ENCODE assay signal across 8 cellular contexts in genomic region chr3:46909535-46910161, GRCh38. TPM values are rescaled to one million over a fixed set of nuclear protein-coding genes. Genes with fewer than 3 reads are reported as not detected.
DNase-seq lines count a peak whose midpoint lies in the region; ATAC-seq lines count a peak whose summit lies in the region.

No MANE protein-coding gene starts in this region.

- H3K4me3 ChIP-seq in mesenchymal stem cell (ENCODE audit: insufficient read depth in 1 of 2, low read depth in 1 of 2, low read length in 2 of 2), result no peak overlapping the region

- DNase-seq in DMS79 (lab: John Stamatoyannopoulos, UW) (peak; percentile 72), NCI-H82 treated with DMSO at 0.1 percent for 48 hours (lab: John Stamatoyannopoulos, UW; ENCODE audit: unreplicated experiment) (peak; percentile 38), mesenchymal stem cell (peak; percentile 88)
- peak; percentile 84 for DNase-seq in activated CD4-positive, alpha-beta memory T cell treated with anti-CD3 and anti-CD28 coated beads, Interleukin-2, amount 10 ng/mL, durations not matched to agents 7 days and 5 days
- DNase-seq in effector CD4-positive, alpha-beta T cell, result peak; percentile 70
- peak; percentile 66 for DNase-seq in stimulated activated CD8-positive, alpha-beta memory T cell treated with anti-CD3 and anti-CD28 coated beads, Interleukin-12 subunit alpha, Interleukin-12 subunit beta, amount 100 ng/mL, for 4 hours (ENCODE audit: low read depth)

- H3K36me3 Mint-ChIP-seq in activated CD4-positive, alpha-beta memory T cell treated with anti-CD3 and anti-CD28 coated beads, Interleukin-2, amount 10 ng/mL, durations not matched to agents 7 days and 5 days (ENCODE audit: low read depth), result no peaks in the 10 kb centered on the region

- H3K36me3 ChIP-seq in mesenchymal stem cell (ENCODE audit: control insufficient read depth in 1 of 2, insufficient read depth in 2 of 2, low read depth in 1 of 2, low read length in 2 of 2), result no peaks in the 10 kb centered on the region

- H2BK5ac ChIP-seq in mesenchymal stem cell (ENCODE audit: low read depth, low read length, poor library complexity, severe bottlenecking), result no peak overlapping the region

- H4K91ac ChIP-seq in mesenchymal stem cell (ENCODE audit: low read length), result no peak overlapping the region

- no peak overlapping the region for H3K27ac Mint-ChIP-seq in activated CD4-positive, alpha-beta memory T cell treated with anti-CD3 and anti-CD28 coated beads, Interleukin-2, amount 10 ng/mL, durations not matched to agents 7 days and 5 days

- H3K9ac ChIP-seq in mesenchymal stem cell (ENCODE audit: low read length), result peak overlapping the region; percentile 64

- H3K27me3 ChIP-seq in mesenchymal stem cell (ENCODE audit: control insufficient read depth in 1 of 2, insufficient read depth in 1 of 2, low read length in 2 of 2), result peaks cover 0 to 15% of the 10 kb centered on the region in 2 experiments

- H3K18ac ChIP-seq in mesenchymal stem cell (ENCODE audit: low read depth in 1 of 2, low read length in 2 of 2), result no peak overlapping the region

- no peak overlapping the region for H3K4ac ChIP-seq in mesenchymal stem cell (ENCODE audit: low read depth in 1 of 2, low read length in 2 of 2)

- H2AK5ac ChIP-seq in mesenchymal stem cell (ENCODE audit: low read length, severe bottlenecking), result no peak overlapping the region

- no peak overlapping the region for H3K23ac ChIP-seq in mesenchymal stem cell (ENCODE audit: low read length in 2 of 2)

- no peak overlapping the region for H3K4me2 ChIP-seq in mesenchymal stem cell (ENCODE audit: low read length, poor library complexity, severe bottlenecking)

- peaks cover 20% of the 10 kb centered on the region for H3K4me1 Mint-ChIP-seq in activated CD4-positive, alpha-beta memory T cell treated with anti-CD3 and anti-CD28 coated beads, Interleukin-2, amount 10 ng/mL, durations not matched to agents 7 days and 5 days

- H2BK12ac ChIP-seq in mesenchymal stem cell (ENCODE audit: low read length in 2 of 2), result no peak overlapping the region

- H3K9me3 Mint-ChIP-seq in activated CD4-positive, alpha-beta memory T cell treated with anti-CD3 and anti-CD28 coated beads, Interleukin-2, amount 10 ng/mL, durations not matched to agents 7 days and 5 days, result no peaks in the 10 kb centered on the region

- WGBS in mesenchymal stem cell, result 27% methylated on average over 18 of the region's 18 CpGs

- no peak overlapping the region for H3K27ac ChIP-seq in mesenchymal stem cell (ENCODE audit: low read length, poor library complexity, severe bottlenecking)

- no peak overlapping the region for H3K4me3 Mint-ChIP-seq in activated CD4-positive, alpha-beta memory T cell treated with anti-CD3 and anti-CD28 coated beads, Interleukin-2, amount 10 ng/mL, durations not matched to agents 7 days and 5 days

- H3K79me1 ChIP-seq in mesenchymal stem cell (replicated peaks; ENCODE audit: low read length, poor library complexity, severe bottlenecking), result peaks cover 1% of the 10 kb centered on the region

- no peak overlapping the region for H2AFZ ChIP-seq in mesenchymal stem cell (ENCODE audit: low read depth, low read length)

- peak overlapping the region in 1 of 2 experiments; percentile 7 for H3K14ac ChIP-seq in mesenchymal stem cell (ENCODE audit: low read length in 2 of 2)

- H2BK15ac ChIP-seq in mesenchymal stem cell (ENCODE audit: low read depth, poor library complexity, severe bottlenecking), result no peak overlapping the region

- ATAC-seq in HG03342 (IDR thresholded peaks at IDR 0.05; ENCODE audit: unreplicated experiment), result peak; percentile 65
- ATAC-seq in GM21390 (IDR thresholded peaks at IDR 0.05; ENCODE audit: unreplicated experiment), result no peak

- H2BK120ac ChIP-seq in mesenchymal stem cell (ENCODE audit: low read depth, low read length), result no peak overlapping the region

- CTCF ChIA-PET in activated CD4-positive, alpha-beta memory T cell treated with anti-CD3 and anti-CD28 coated beads, Interleukin-2, amount 10 ng/mL, durations not matched to agents 7 days and 5 days (lab: Charles Lee), result interaction anchor here (0.7 to 1.9 kb wide), 18 partner anchors 9 to 414 kb away, joined by 3 to 8 read pairs (median 4); partner anchors contain the start of gene NBEAL2

- no peaks in the 10 kb centered on the region for H3K27me3 Mint-ChIP-seq in activated CD4-positive, alpha-beta memory T cell treated with anti-CD3 and anti-CD28 coated beads, Interleukin-2, amount 10 ng/mL, durations not matched to agents 7 days and 5 days

- peaks cover 18% of the 10 kb centered on the region for H3K4me1 ChIP-seq in mesenchymal stem cell (ENCODE audit: control insufficient read depth, insufficient read depth, low read depth, low read length)

- no peak overlapping the region for H4K8ac ChIP-seq in mesenchymal stem cell (ENCODE audit: low read length)

- H3K9me3 ChIP-seq in mesenchymal stem cell (ENCODE audit: control insufficient read depth, low read length), result no peaks in the 10 kb centered on the region

- POLR2A ChIA-PET in activated CD4-positive, alpha-beta memory T cell treated with anti-CD3 and anti-CD28 coated beads, Interleukin-2, amount 10 ng/mL, durations not matched to agents 7 days and 5 days (lab: Charles Lee), result interaction anchor here (0.8 to 1.2 kb wide), 5 partner anchors 9 to 254 kb away, joined by 3 to 4 read pairs (median 4); partner anchors contain the start of gene SETD2

RNA-seq across cellular contexts. Expression of gene PTH1R, which starts 32.1 kb away (rescaled TPM):
- total RNA-seq in activated CD4-positive, alpha-beta memory T cell treated with anti-CD3 and anti-CD28 coated beads, Interleukin-2, amount 10 ng/mL, durations not matched to agents 7 days and 5 days, result not detected
- 0.15 TPM for polyA plus RNA-seq in mesenchymal stem cell (2013, experiment 1 of 2)
- polyA plus RNA-seq in mesenchymal stem cell (2013, experiment 2 of 2), result 0.27 TPM

RNA-seq across cellular contexts. Expression of gene MYL3, which starts 46.4 kb away (rescaled TPM):
- total RNA-seq in activated CD4-positive, alpha-beta memory T cell treated with anti-CD3 and anti-CD28 coated beads, Interleukin-2, amount 10 ng/mL, durations not matched to agents 7 days and 5 days, result not detected
- 0.25 TPM for polyA plus RNA-seq in mesenchymal stem cell (2013, experiment 1 of 2)
- 0.14 TPM for polyA plus RNA-seq in mesenchymal stem cell (2013, experiment 2 of 2)

Comparison
In these comparisons a context has a peak if more than half of its experiments do, and no peak if none do; other contexts are left out.
1. DNase-seq: peak in every context shown above with its lines; median percentile 88 in mesenchymal stem cell; 84 in activated CD4-positive, alpha-beta memory T cell treated with anti-CD3 and anti-CD28 coated beads, Interleukin-2, amount 10 ng/mL, durations not matched to agents 7 days and 5 days; 72 in DMS79; 70 in effector CD4-positive, alpha-beta T cell; 66 in stimulated activated CD8-positive, alpha-beta memory T cell treated with anti-CD3 and anti-CD28 coated beads, Interleukin-12 subunit alpha, Interleukin-12 subunit beta, amount 100 ng/mL, for 4 hours; 38 in NCI-H82 treated with DMSO at 0.1 percent for 48 hours.